ENCODE assay signal across 28 cellular contexts in the genomic region with DNA sequence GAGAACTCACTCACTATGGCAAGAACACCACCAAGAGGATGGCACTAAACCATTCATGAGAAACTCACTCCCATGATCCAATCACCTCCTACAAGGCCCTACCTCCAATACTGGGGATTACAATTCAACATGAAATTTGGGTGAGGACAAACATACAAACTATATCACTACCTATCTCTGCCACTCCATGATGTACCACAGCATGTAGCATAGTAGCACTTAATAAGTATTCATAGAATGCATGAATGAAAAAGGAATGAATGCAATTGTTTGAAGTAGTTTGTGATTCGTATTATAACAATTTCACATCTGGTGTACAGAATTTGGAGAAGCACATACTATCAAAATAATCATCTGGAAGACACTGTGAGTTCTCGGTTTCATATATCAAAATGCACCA. TPM values are rescaled to one million over a fixed set of nuclear protein-coding genes. Genes with fewer than 3 reads are reported as not detected.
"Had no signal": no experiment of that assay in that cellular context is flagged by ENCODE, and none has a peak within 500 bp of the region (broad histone marks: within the 10 kb centered on the region; RNA-seq: fewer than 3 reads in every experiment).

No MANE protein-coding gene starts in this region.

- H3K27me3 ChIP-seq: stomach, suprapubic skin, testis, thyroid gland, tibial artery, tibial nerve, transverse colon, upper lobe of left lung, upper lobe of right lung, uterus, vagina had no signal

- H3K9me3 ChIP-seq: suprapubic skin, testis, thoracic aorta, thyroid gland, tibial artery, upper lobe of right lung, uterus, vagina had no signal

- H3K9me3 Mint-ChIP-seq: type B pancreatic cell had no signal

- H3K27ac ChIP-seq: stomach, suprapubic skin, testis, thoracic aorta, thyroid gland, tibial artery, tibial nerve, transverse colon, upper lobe of left lung, upper lobe of right lung, uterus, vagina had no signal

- H3K4me1 Mint-ChIP-seq: stimulated activated effector memory CD8-positive, alpha-beta T cell treated with anti-CD3 and anti-CD28 coated beads, Interleukin-12 subunit alpha, Interleukin-12 subunit beta, amount 100 ng/mL, for 72 hours; stimulated activated memory B cell treated with anti-CD40 and anti-IgM and Interleukin-4, amounts not matched to agents 10 μg/mL and 1 μg/mL and 100 μg/mL, for 72 hours; stimulated activated naive CD8-positive, alpha-beta T cell treated with anti-CD3 and anti-CD28 coated beads, Interleukin-15, amount 100 ng/mL, for 72 hours had no signal

- DNase-seq: stimulated activated CD4-positive, alpha-beta T cell treated with anti-CD3 and anti-CD28 coated beads, Interleukin-2, amount 100 ng/mL, for 48 hours; stimulated activated CD4-positive, alpha-beta T cell treated with anti-CD3 and anti-CD28 coated beads, Interleukin-4, amount 100 ng/mL, for 1 hour; stimulated activated CD4-positive, alpha-beta T cell treated with anti-CD3 and anti-CD28 coated beads, Interleukin-4, amount 100 ng/mL, for 24 hours; stimulated activated CD4-positive, alpha-beta T cell treated with anti-CD3 and anti-CD28 coated beads, Interleukin-4, amount 100 ng/mL, for 4 hours; stimulated activated CD8-positive, alpha-beta memory T cell treated with anti-CD3 and anti-CD28 coated beads, Interleukin-4, amount 100 ng/mL, for 48 hours; stimulated activated naive CD4-positive, alpha-beta T cell; stimulated activated naive CD4-positive, alpha-beta T cell treated with Interleukin-2 at 50 U/mL for 16 hours; stimulated activated naive CD8-positive, alpha-beta T cell treated with anti-CD3 and anti-CD28 coated beads, Interleukin-15, amount 100 ng/mL, for 72 hours; stimulated activated naive CD8-positive, alpha-beta T cell treated with anti-CD3 and anti-CD28 coated beads, Interleukin-15, Interleukin-2, amounts not matched to agents 100 U/mL and 50 U/mL, for 24 hours; stomach; substantia nigra; testis; thyroid gland; tibial artery; transverse colon; trophoblast cell; upper lobe of left lung; upper lobe of right lung; uterus had no signal

- H3K4me3 ChIP-seq: stomach, suprapubic skin, testis, thoracic aorta, thyroid gland, tibial artery, tibial nerve, transverse colon, upper lobe of left lung, upper lobe of right lung, uterus, vagina had no signal

- ATAC-seq: stimulated activated effector memory CD8-positive, alpha-beta T cell treated with anti-CD3 and anti-CD28 coated beads, Interleukin-12 subunit alpha, Interleukin-12 subunit beta, amount 100 ng/mL, for 72 hours; stimulated activated memory B cell treated with anti-CD40 and anti-IgM and Interleukin-4, amounts not matched to agents 10 μg/mL and 1 μg/mL and 100 μg/mL, for 72 hours; stimulated activated naive CD8-positive, alpha-beta T cell treated with anti-CD3 and anti-CD28 coated beads, Interleukin-15, amount 100 ng/mL, for 72 hours; stimulated activated naive CD8-positive, alpha-beta T cell treated with anti-CD3 and anti-CD28 coated beads, Interleukin-15, Interleukin-2, amounts not matched to agents 100 U/mL and 50 U/mL, for 24 hours; upper lobe of right lung had no signal

- H3K27me3 Mint-ChIP-seq: stimulated activated memory B cell treated with anti-CD40 and anti-IgM and Interleukin-4, amounts not matched to agents 10 μg/mL and 1 μg/mL and 100 μg/mL, for 72 hours; type B pancreatic cell had no signal

- FAIRE-seq: urothelium cell line had no signal

- H3K36me3 ChIP-seq: stomach, suprapubic skin, thoracic aorta, thyroid gland, tibial artery, tibial nerve, transverse colon, upper lobe of left lung, upper lobe of right lung, uterus, vagina had no signal

- H3K36me3 Mint-ChIP-seq: stimulated activated effector memory CD8-positive, alpha-beta T cell treated with anti-CD3 and anti-CD28 coated beads, Interleukin-12 subunit alpha, Interleukin-12 subunit beta, amount 100 ng/mL, for 72 hours; stimulated activated memory B cell treated with anti-CD40 and anti-IgM and Interleukin-4, amounts not matched to agents 10 μg/mL and 1 μg/mL and 100 μg/mL, for 72 hours; type B pancreatic cell had no signal

- H3K27ac Mint-ChIP-seq: stimulated activated effector memory CD8-positive, alpha-beta T cell treated with anti-CD3 and anti-CD28 coated beads, Interleukin-12 subunit alpha, Interleukin-12 subunit beta, amount 100 ng/mL, for 72 hours; stimulated activated memory B cell treated with anti-CD40 and anti-IgM and Interleukin-4, amounts not matched to agents 10 μg/mL and 1 μg/mL and 100 μg/mL, for 72 hours; stimulated activated naive CD8-positive, alpha-beta T cell treated with anti-CD3 and anti-CD28 coated beads, Interleukin-15, amount 100 ng/mL, for 72 hours; stimulated activated naive CD8-positive, alpha-beta T cell treated with anti-CD3 and anti-CD28 coated beads, Interleukin-15, Interleukin-2, amounts not matched to agents 100 ng/mL and 50 ng/mL, for 24 hours; type B pancreatic cell had no signal

- H3K4me1 ChIP-seq: stomach, suprapubic skin, testis, thyroid gland, tibial artery, tibial nerve, transverse colon, upper lobe of left lung, upper lobe of right lung, uterus, vagina had no signal

- H3K4me3 Mint-ChIP-seq: stimulated activated effector memory CD8-positive, alpha-beta T cell treated with anti-CD3 and anti-CD28 coated beads, Interleukin-12 subunit alpha, Interleukin-12 subunit beta, amount 100 ng/mL, for 72 hours; stimulated activated memory B cell treated with anti-CD40 and anti-IgM and Interleukin-4, amounts not matched to agents 10 μg/mL and 1 μg/mL and 100 μg/mL, for 72 hours; stimulated activated naive CD8-positive, alpha-beta T cell treated with anti-CD3 and anti-CD28 coated beads, Interleukin-15, amount 100 ng/mL, for 72 hours; stimulated activated naive CD8-positive, alpha-beta T cell treated with anti-CD3 and anti-CD28 coated beads, Interleukin-15, Interleukin-2, amounts not matched to agents 100 ng/mL and 50 ng/mL, for 24 hours; type B pancreatic cell had no signal

RNA-seq across cellular contexts. Expression of a gene that starts 27.9 kb away (rescaled TPM):
- total RNA-seq: suprapubic skin, thoracic aorta, thyroid gland, tibial nerve, upper lobe of right lung had no signal
